Comparison of ENCODE assay signal across 1 cellular context in genomic region chr3:32175607-32176197, GRCh38.
TF ChIP-seq lines count a peak whose summit lies in the region.

No MANE protein-coding gene starts in this region.

TF ChIP-seq in SK-N-SH treated with all-trans-retinoic acid at 6 μM for 48 hours, 23 proteins besides CTCF, POLR2A, EP300 and RAD21 (continued from another document):
- TF ChIP-seq TSHZ2 (CRISPR knock-in tag; IDR thresholded peaks at IDR 0.05) (no peak), ZFP3 (CRISPR knock-in tag; IDR thresholded peaks at IDR 0.05) (no peak), ZFP30 (CRISPR knock-in tag; IDR thresholded peaks at IDR 0.05) (no peak), ZNF565 (CRISPR knock-in tag; conservative IDR thresholded peaks at IDR 0.05; ENCODE audit: low read depth) (no peak), TCF4 (CRISPR knock-in tag; IDR thresholded peaks at IDR 0.05; ENCODE audit: borderline replicate concordance) (no peak), SNAI2 (CRISPR knock-in tag; IDR thresholded peaks at IDR 0.05) (no peak), CREB5 (CRISPR knock-in tag; IDR thresholded peaks at IDR 0.05; ENCODE audit: low read depth) (no peak), ZNF70 (CRISPR knock-in tag; IDR thresholded peaks at IDR 0.05) (no peak), POU6F1 (CRISPR knock-in tag; IDR thresholded peaks at IDR 0.05; ENCODE audit: borderline replicate concordance, low read depth) (no peak), RARB (CRISPR knock-in tag; IDR thresholded peaks at IDR 0.05) (no peak), GLIS3 (CRISPR knock-in tag; IDR thresholded peaks at IDR 0.05) (no peak), ESRRG (CRISPR knock-in tag; IDR thresholded peaks at IDR 0.05) (no peak)
